Comparison of ENCODE assay signal across 11 cellular contexts in the genomic region with DNA sequence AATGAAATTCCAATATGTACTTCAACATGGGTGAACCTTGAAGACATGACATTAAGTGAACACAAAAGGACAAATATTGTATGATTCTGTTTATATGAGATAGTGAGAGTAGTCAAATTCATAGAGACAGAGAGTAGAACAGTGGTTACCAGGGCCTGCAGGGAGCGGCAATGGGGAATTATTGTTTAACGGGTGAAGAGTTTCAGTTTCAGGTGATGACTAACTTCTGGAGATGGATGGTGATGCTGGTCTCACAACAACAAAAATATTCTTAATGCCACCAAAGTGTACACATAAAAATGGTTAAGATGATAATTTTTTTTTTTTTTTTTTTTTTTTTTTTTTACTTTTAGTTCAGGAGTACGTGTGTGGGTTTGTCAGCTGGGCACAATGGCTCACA.
DNase-seq lines count a peak whose midpoint lies in the region; ATAC-seq and TF ChIP-seq lines count a peak whose summit lies in the region.
"Had no signal": no experiment of that assay in that cellular context is flagged by ENCODE, and none has a peak within 500 bp of the region (broad histone marks: within the 10 kb centered on the region; RNA-seq: fewer than 3 reads in every experiment).

No MANE protein-coding gene starts in this region.

- no peaks in the 10 kb centered on the region for H3K9me3 ChIP-seq in vagina
- H3K9me3 ChIP-seq: body of pancreas had no signal

- peak; percentile 80 for ATAC-seq in activated CD8-positive, alpha-beta memory T cell treated with anti-CD3 and anti-CD28 coated beads, Interleukin-2, amount 10 ng/mL, durations not matched to agents 7 days and 5 days
- ATAC-seq in GM21576 (IDR thresholded peaks at IDR 0.05; ENCODE audit: unreplicated experiment) = peak; percentile 98
- ATAC-seq in HG03196 (IDR thresholded peaks at IDR 0.05; ENCODE audit: unreplicated experiment) = peak; percentile 98
- peak; percentile 82 for ATAC-seq in stimulated activated effector memory CD8-positive, alpha-beta T cell treated with anti-CD3 and anti-CD28 coated beads, Interleukin-12 subunit alpha, Interleukin-12 subunit beta, amount 100 ng/mL, for 72 hours
- no peak for ATAC-seq in left colon
- ATAC-seq: body of pancreas had no signal

- CTCF ChIA-PET in activated CD8-positive, alpha-beta memory T cell treated with anti-CD3 and anti-CD28 coated beads, Interleukin-2, amount 10 ng/mL, durations not matched to agents 7 days and 5 days (lab: Charles Lee) = no interaction called here

- intact Hi-C loops in left colon (cut with DNase I, micrococcal nuclease) = no loop called here
- intact Hi-C loops in vagina (cut with DNase I) = no loop called here

- H3K36me3 ChIP-seq in vagina = no peaks in the 10 kb centered on the region
- H3K36me3 ChIP-seq: left ventricle myocardium inferior had no signal

- H3K4me1 Mint-ChIP-seq in activated CD8-positive, alpha-beta memory T cell treated with anti-CD3 and anti-CD28 coated beads, Interleukin-2, amount 10 ng/mL, durations not matched to agents 7 days and 5 days = peaks cover 9% of the 10 kb centered on the region
- H3K4me1 Mint-ChIP-seq in stimulated activated effector memory CD8-positive, alpha-beta T cell treated with anti-CD3 and anti-CD28 coated beads, Interleukin-12 subunit alpha, Interleukin-12 subunit beta, amount 100 ng/mL, for 72 hours = no peaks in the 10 kb centered on the region

- peak; percentile 43 for DNase-seq in activated CD8-positive, alpha-beta memory T cell treated with anti-CD3 and anti-CD28 coated beads, Interleukin-2, amount 10 ng/mL, durations not matched to agents 7 days and 5 days
- no peak for DNase-seq in activated CD8-positive, alpha-beta memory T cell treated with anti-CD3 and anti-CD28 coated beads, Interleukin-2, amount 50 U/mL, for 48 hours
- no peak for DNase-seq in stimulated activated effector memory CD8-positive, alpha-beta T cell treated with anti-CD3 and anti-CD28 coated beads, Interleukin-12 subunit alpha, Interleukin-12 subunit beta, amount 100 ng/mL, for 72 hours (ENCODE audit: low spot score in 2 of 2)
- DNase-seq in left colon (no peak), vagina (ENCODE audit: extremely low spot score in 2 of 2) (no peak), GDM1 (lab: John Stamatoyannopoulos, UW) (no peak)
- DNase-seq: body of pancreas; left ventricle myocardium inferior; NK-92 treated with Interleukin-12 subunit alpha and Interleukin-12 subunit beta, amount 100 ng/mL, for 24 hours had no signal

- peaks cover 2% of the 10 kb centered on the region for H3K27me3 Mint-ChIP-seq in activated CD8-positive, alpha-beta memory T cell treated with anti-CD3 and anti-CD28 coated beads, Interleukin-2, amount 10 ng/mL, durations not matched to agents 7 days and 5 days

- TF ChIP-seq CTCF in vagina (IDR thresholded peaks at IDR 0.05) = no peak

- H3K27me3 ChIP-seq in vagina = no peaks in the 10 kb centered on the region
- H3K27me3 ChIP-seq: body of pancreas had no signal

- no peak for TF ChIP-seq POLR2A in vagina (IDR thresholded peaks at IDR 0.05)

- peaks cover 1% of the 10 kb centered on the region for H3K36me3 Mint-ChIP-seq in activated CD8-positive, alpha-beta memory T cell treated with anti-CD3 and anti-CD28 coated beads, Interleukin-2, amount 10 ng/mL, durations not matched to agents 7 days and 5 days
- H3K36me3 Mint-ChIP-seq in stimulated activated effector memory CD8-positive, alpha-beta T cell treated with anti-CD3 and anti-CD28 coated beads, Interleukin-12 subunit alpha, Interleukin-12 subunit beta, amount 100 ng/mL, for 72 hours = no peaks in the 10 kb centered on the region

- H3K4me1 ChIP-seq in vagina = no peaks in the 10 kb centered on the region
- H3K4me1 ChIP-seq: body of pancreas, left ventricle myocardium inferior had no signal

- no peak overlapping the region for H3K4me3 Mint-ChIP-seq in activated CD8-positive, alpha-beta memory T cell treated with anti-CD3 and anti-CD28 coated beads, Interleukin-2, amount 10 ng/mL, durations not matched to agents 7 days and 5 days
- no peak overlapping the region for H3K4me3 Mint-ChIP-seq in stimulated activated effector memory CD8-positive, alpha-beta T cell treated with anti-CD3 and anti-CD28 coated beads, Interleukin-12 subunit alpha, Interleukin-12 subunit beta, amount 100 ng/mL, for 72 hours

- H3K9me3 Mint-ChIP-seq in activated CD8-positive, alpha-beta memory T cell treated with anti-CD3 and anti-CD28 coated beads, Interleukin-2, amount 10 ng/mL, durations not matched to agents 7 days and 5 days (ENCODE audit: low read depth) = peaks cover 9% of the 10 kb centered on the region
- H3K9me3 Mint-ChIP-seq in stimulated activated effector memory CD8-positive, alpha-beta T cell treated with anti-CD3 and anti-CD28 coated beads, Interleukin-12 subunit alpha, Interleukin-12 subunit beta, amount 100 ng/mL, for 72 hours = peaks cover 12% of the 10 kb centered on the region

- peak overlapping the region; percentile 54 for H3K27ac Mint-ChIP-seq in activated CD8-positive, alpha-beta memory T cell treated with anti-CD3 and anti-CD28 coated beads, Interleukin-2, amount 10 ng/mL, durations not matched to agents 7 days and 5 days
- no peak overlapping the region for H3K27ac Mint-ChIP-seq in stimulated activated effector memory CD8-positive, alpha-beta T cell treated with anti-CD3 and anti-CD28 coated beads, Interleukin-12 subunit alpha, Interleukin-12 subunit beta, amount 100 ng/mL, for 72 hours

- H3K27ac ChIP-seq in vagina = no peak overlapping the region
- H3K27ac ChIP-seq: body of pancreas, left ventricle myocardium inferior had no signal

- no peak overlapping the region for H3K4me3 ChIP-seq in vagina
- H3K4me3 ChIP-seq: body of pancreas, left ventricle myocardium inferior had no signal
